In genomic region chr14:71105177-71105576, GRCh38 we compare ENCODE assay signal across 16 cellular contexts.
"Had no signal": no experiment of that assay in that cellular context is flagged by ENCODE, and none has a peak within 500 bp of the region (broad histone marks: within the 10 kb centered on the region; RNA-seq: fewer than 3 reads in every experiment).

No MANE protein-coding gene starts in this region.

- H3K4me2 ChIP-seq: hepatocyte had no signal

- H3K9me3 ChIP-seq: lower lobe of right lung, neutrophil, psoas muscle, right lobe of liver, tibial artery, upper lobe of left lung, vagina had no signal

- H3K27ac ChIP-seq: foreskin keratinocyte, hepatocyte, lower lobe of right lung, neutrophil, psoas muscle, right lobe of liver, tibial artery, upper lobe of left lung, vagina had no signal

- DNase-seq: erythroblast; foreskin keratinocyte; lower lobe of right lung; naive thymus-derived CD8-positive, alpha-beta T cell; psoas muscle; retina; right lobe of liver; stimulated activated CD4-positive, alpha-beta T cell treated with anti-CD3 and anti-CD28 coated beads, Interleukin-4, amount 100 ng/mL, for 1 hour; tibial artery; upper lobe of left lung had no signal

- H3K27me3 ChIP-seq: foreskin keratinocyte, hepatocyte, neutrophil, right lobe of liver, tibial artery, upper lobe of left lung, vagina had no signal

- ATAC-seq: foreskin keratinocyte; left lobe of liver; lower lobe of right lung; naive thymus-derived CD8-positive, alpha-beta T cell; psoas muscle; stimulated activated memory B cell treated with anti-CD40 and anti-IgM and Interleukin-4, amounts not matched to agents 10 μg/mL and 1 μg/mL and 100 μg/mL, for 72 hours had no signal

- FAIRE-seq: endothelial cell of umbilical vein had no signal

- H3K4me1 ChIP-seq: foreskin keratinocyte, lower lobe of right lung, psoas muscle, right lobe of liver, tibial artery, upper lobe of left lung, vagina had no signal

- H2AFZ ChIP-seq: hepatocyte had no signal

- H3K4me3 ChIP-seq: hepatocyte, lower lobe of right lung, psoas muscle, right lobe of liver, tibial artery, upper lobe of left lung, vagina had no signal

- H3K79me2 ChIP-seq: hepatocyte had no signal
